11 cellular contexts compared by ENCODE assay signal in genomic region chr7:151503902-151504714, GRCh38. TPM values are rescaled to one million over a fixed set of nuclear protein-coding genes. Genes with fewer than 3 reads are reported as not detected.
DNase-seq lines count a peak whose midpoint lies in the region; ATAC-seq, FAIRE-seq and TF ChIP-seq lines count a peak whose summit lies in the region.
"Had no signal": no experiment of that assay in that cellular context is flagged by ENCODE, and none has a peak within 500 bp of the region (broad histone marks: within the 10 kb centered on the region; RNA-seq: fewer than 3 reads in every experiment).

No MANE protein-coding gene starts in this region.

- H3K27ac Mint-ChIP-seq in glutamatergic neuron (ENCODE audit: unreplicated experiment) = no peak overlapping the region
- H3K27ac Mint-ChIP-seq: activated T-helper 1 cell treated with anti-CD3 and anti-CD28 coated beads, Interleukin-12 subunit alpha, Interleukin-12 subunit beta, Interleukin-2, Interleukin-4 antibody, amounts not matched to agents 30 ng/mL and 10 ng/mL and 1 ng/mL, durations not matched to agents 14 hours and 24 hours and 36 hours; B cell had no signal

- no peaks in the 10 kb centered on the region for H3K36me3 Mint-ChIP-seq in glutamatergic neuron (ENCODE audit: unreplicated experiment)

- TF ChIP-seq EP300 in upper lobe of left lung (IDR thresholded peaks at IDR 0.05) = no peak

- 65 to 71% methylated on average over 7 of the region's 7 CpGs for WGBS in upper lobe of left lung, 2 donors

- H3K4me3 Mint-ChIP-seq in glutamatergic neuron (ENCODE audit: unreplicated experiment) = no peak overlapping the region
- H3K4me3 Mint-ChIP-seq: activated T-helper 1 cell treated with anti-CD3 and anti-CD28 coated beads, Interleukin-12 subunit alpha, Interleukin-12 subunit beta, Interleukin-2, Interleukin-4 antibody, amounts not matched to agents 30 ng/mL and 10 ng/mL and 1 ng/mL, durations not matched to agents 14 hours and 24 hours and 36 hours; B cell had no signal

- peaks cover 10% of the 10 kb centered on the region for H3K4me1 Mint-ChIP-seq in glutamatergic neuron (ENCODE audit: low read depth, unreplicated experiment)

- peaks cover 14% of the 10 kb centered on the region for H4K20me1 ChIP-seq in keratinocyte (ENCODE audit: control insufficient read depth, extremely low read depth, insufficient read depth, low read length)

- H3K9me3 ChIP-seq in ascending aorta (no peaks in the 10 kb centered on the region), keratinocyte (ENCODE audit: control insufficient read depth, low read depth, low read length) (no peaks in the 10 kb centered on the region), upper lobe of left lung (no peaks in the 10 kb centered on the region), BE2C (no peaks in the 10 kb centered on the region)

- intact Hi-C loops in ascending aorta (cut with DNase I) = loop anchor here (2.0 to 10.0 kb wide), 2 partner anchors 15 to 259 kb away; partner anchors contain the start of genes RHEB and SMARCD3

- no peaks in the 10 kb centered on the region for H3K36me3 ChIP-seq in ascending aorta
- H3K36me3 ChIP-seq in keratinocyte (ENCODE audit: control insufficient read depth in 2 of 2, extremely low read depth in 1 of 2, insufficient read depth in 2 of 2, low read length in 2 of 2) = no peaks in the 10 kb centered on the region
- H3K36me3 ChIP-seq in upper lobe of left lung = no peaks in the 10 kb centered on the region
- H3K36me3 ChIP-seq in BE2C = peaks cover 5% of the 10 kb centered on the region; the same call in 1 of the 2 replicates

- peaks cover 2% of the 10 kb centered on the region for H3K9me1 ChIP-seq in keratinocyte (ENCODE audit: control insufficient read depth, extremely low read depth, insufficient read depth, low read length)

- H2AFZ ChIP-seq in keratinocyte (ENCODE audit: control insufficient read depth, low read length) = no peak overlapping the region

- TF ChIP-seq POLR2A in upper lobe of left lung (IDR thresholded peaks at IDR 0.05) = no peak

- peak; percentile 83 for FAIRE-seq in keratinocyte (lab: Jason Lieb, UNC)

- H3K9me3 Mint-ChIP-seq in glutamatergic neuron (ENCODE audit: unreplicated experiment) = no peaks in the 10 kb centered on the region
- H3K9me3 Mint-ChIP-seq: activated T-helper 1 cell treated with anti-CD3 and anti-CD28 coated beads, Interleukin-12 subunit alpha, Interleukin-12 subunit beta, Interleukin-2, Interleukin-4 antibody, amounts not matched to agents 30 ng/mL and 10 ng/mL and 1 ng/mL, durations not matched to agents 14 hours and 24 hours and 36 hours had no signal

- H3K9ac ChIP-seq in keratinocyte (ENCODE audit: control insufficient read depth, extremely low read depth, insufficient read depth, low read length) = no peak overlapping the region

- DNase-seq in NCI-H526 (lab: John Stamatoyannopoulos, UW) (peak; percentile 11 to 25), NCI-H526 treated with DMSO at 0.1 percent for 48 hours (lab: John Stamatoyannopoulos, UW) (no peak), ascending aorta (ENCODE audit: low spot score in 2 of 2) (peak; percentile 15 to 83), keratinocyte (ENCODE audit: low read depth, low spot score) (no peak), upper lobe of left lung (peak in 1 of 2 donors; percentile 76), glutamatergic neuron (no peak), BE2C (no peak)
- DNase-seq: effector memory CD4-positive, alpha-beta T cell had no signal

- no peak overlapping the region for H3K4me2 ChIP-seq in keratinocyte (ENCODE audit: control insufficient read depth, extremely low read depth, insufficient read depth, low read depth, low read length)

- H3K27me3 Mint-ChIP-seq in glutamatergic neuron (ENCODE audit: unreplicated experiment) = no peaks in the 10 kb centered on the region
- H3K27me3 Mint-ChIP-seq: B cell had no signal

- TF ChIP-seq CTCF in ascending aorta (IDR thresholded peaks at IDR 0.05) = no peak
- TF ChIP-seq CTCF in keratinocyte (optimal IDR thresholded peaks at IDR 0.05 in 1 of 3, IDR thresholded peaks at IDR 0.05 in 1 of 3, conservative IDR thresholded peaks at IDR 0.05 in 1 of 3; ENCODE audit: extremely low read depth in 1 of 3, insufficient read depth in 2 of 3, low read length in 3 of 3) = no peak
- no peak for TF ChIP-seq CTCF in upper lobe of left lung (IDR thresholded peaks at IDR 0.05)
- no peak for TF ChIP-seq CTCF in glutamatergic neuron (IDR thresholded peaks at IDR 0.05; ENCODE audit: partially characterized antibody, unreplicated experiment)
- no peak for TF ChIP-seq CTCF in BE2C (IDR thresholded peaks at IDR 0.05; ENCODE audit: low read depth, low read length)

- no peak overlapping the region for H3K4me3 ChIP-seq in ascending aorta
- no peak overlapping the region for H3K4me3 ChIP-seq in keratinocyte (ENCODE audit: control insufficient read depth in 2 of 3, extremely low read depth in 1 of 3, insufficient read depth in 2 of 3, low read depth in 1 of 3, low read length in 3 of 3)
- no peak overlapping the region for H3K4me3 ChIP-seq in upper lobe of left lung
- H3K4me3 ChIP-seq in BE2C (ENCODE audit: low read depth, low read length) = no peak overlapping the region

- H3K4me1 ChIP-seq in ascending aorta = peaks cover under 1 to 32% of the 10 kb centered on the region in 2 donors
- peaks cover 38% of the 10 kb centered on the region for H3K4me1 ChIP-seq in keratinocyte (ENCODE audit: control insufficient read depth, extremely low read depth, insufficient read depth, low read length)
- H3K4me1 ChIP-seq in upper lobe of left lung = peaks cover 12 to 40% (median 30%) of the 10 kb centered on the region in 4 donors
- H3K4me1 ChIP-seq in BE2C = no peaks in the 10 kb centered on the region

- dilution Hi-C loops in keratinocyte (cut with MboI; ENCODE audit: extremely low pct_ligation_motif_present, low sequenced_read_pairs) = no loop called here

- ATAC-seq in upper lobe of left lung (ENCODE audit: low FRiP score in 2 of 2) (peak; percentile 87 to 91), HG03159 (IDR thresholded peaks at IDR 0.05; ENCODE audit: unreplicated experiment) (no peak)

- peak overlapping the region in 1 of 2 donors; percentile 33 for H3K27ac ChIP-seq in ascending aorta
- peak overlapping the region; percentile 62 for H3K27ac ChIP-seq in keratinocyte (ENCODE audit: control insufficient read depth, insufficient read depth, low read length)
- H3K27ac ChIP-seq in upper lobe of left lung = peak overlapping the region in 1 of 4 donors; percentile 14

- peaks cover 99% of the 10 kb centered on the region for H3K79me2 ChIP-seq in keratinocyte (ENCODE audit: control insufficient read depth, insufficient read depth, low read length)

- H3K27me3 ChIP-seq in ascending aorta = no peaks in the 10 kb centered on the region
- H3K27me3 ChIP-seq in keratinocyte (ENCODE audit: control insufficient read depth, extremely low read depth, insufficient read depth, low read length) = no peaks in the 10 kb centered on the region
- no peaks in the 10 kb centered on the region for H3K27me3 ChIP-seq in upper lobe of left lung
- no peaks in the 10 kb centered on the region for H3K27me3 ChIP-seq in BE2C

RNA-seq across cellular contexts. Expression of gene RHEB, which starts 15.6 kb away (rescaled TPM):
- 68.6 TPM for total RNA-seq in ascending aorta
- polyA plus RNA-seq in keratinocyte = 67.2 to 138 TPM (median 69.4 TPM) in 3 replicates
- 143 TPM for polyA plus RNA-seq in keratinocyte (2011; ENCODE audit: low read depth)
- polyA plus RNA-seq in keratinocyte (2011; cell fraction: cytosol; rRNA removed) = 73.9 and 121 TPM in 2 replicates
- 38.5 and 58.5 TPM in 2 replicates for polyA plus RNA-seq in keratinocyte (2011; cell fraction: nucleus; rRNA removed)
- 75.8 and 112 TPM in 2 replicates for polyA plus RNA-seq in keratinocyte (2012; ENCODE audit: low replicate concordance)
- polyA minus RNA-seq in keratinocyte = 6.7 to 17.2 TPM (median 12.1 TPM) in 3 replicates
- polyA minus RNA-seq in keratinocyte (2011; cell fraction: cytosol; rRNA and poly(A)+ RNA removed) = 42.4 TPM
- polyA minus RNA-seq in keratinocyte (2011; cell fraction: nucleus; rRNA and poly(A)+ RNA removed) = 9.7 and 18.8 TPM in 2 replicates
- total RNA-seq in upper lobe of left lung = 100 to 1,000 TPM in 2 of 6 donors, 10 to 100 TPM in 4; 63.0 to 105 (median 93.4) TPM
- total RNA-seq in glutamatergic neuron (ENCODE audit: unreplicated experiment) = 88.2 TPM
- polyA plus RNA-seq in BE2C (2012; ENCODE audit: insufficient read depth, insufficient read length, low read depth) = 88.3 TPM

Comparison
In these comparisons a context has a peak if more than half of its experiments do, and no peak if none do; other contexts are left out.
1. DNase-seq: peak in NCI-H526 (2 of 2) and ascending aorta (2 of 2); none in NCI-H526 treated with DMSO at 0.1 percent for 48 hours (single experiment), keratinocyte (single experiment), glutamatergic neuron (single experiment) and BE2C (single experiment).